Comparison of ENCODE assay signal across 8 cellular contexts in genomic region chr2:235270951-235271350, GRCh38.
DNase-seq lines count a peak whose midpoint lies in the region; ATAC-seq and TF ChIP-seq lines count a peak whose summit lies in the region.

No MANE protein-coding gene starts in this region.

- H3K36me3 Mint-ChIP-seq in activated T-cell treated with anti-CD3 and anti-CD28 coated beads, Interleukin-2, amount 50 U/mL, for 24 hours (ENCODE audit: low read depth): no peaks in the 10 kb centered on the region

- H3K79me2 ChIP-seq in Karpas-422 (ENCODE audit: low read length) (no peaks in the 10 kb centered on the region), SK-N-SH (ENCODE audit: insufficient read depth) (no peaks in the 10 kb centered on the region)

- H3K4me3 ChIP-seq in Karpas-422 (ENCODE audit: low read length) (no peak overlapping the region), left ventricle myocardium inferior (no peak overlapping the region), SK-N-SH (ENCODE audit: low read depth in 2 of 2, low read length in 1 of 2) (no peak overlapping the region)

- ATAC-seq in HG03439 (IDR thresholded peaks at IDR 0.05; ENCODE audit: unreplicated experiment): peak; percentile 71

- no peaks in the 10 kb centered on the region for H3K36me3 ChIP-seq in Karpas-422 (ENCODE audit: insufficient read depth, low read length)
- H3K36me3 ChIP-seq in left ventricle myocardium inferior: no peaks in the 10 kb centered on the region
- H3K36me3 ChIP-seq in SK-N-SH (replicated peaks in 1 of 2; ENCODE audit: control insufficient read depth in 1 of 2, insufficient read depth in 2 of 2, low read length in 1 of 2): no peaks in the 10 kb centered on the region

- WGBS in SK-N-SH (ENCODE audit: low lambda C conversion rate): 80% methylated on average over 4 of the region's 4 CpGs

- POLR2A ChIA-PET in SK-N-SH (lab: Yijun Ruan, JAX): no interaction called here

- H4K20me1 ChIP-seq in Karpas-422 (ENCODE audit: insufficient read depth, low read depth, low read length): no peaks in the 10 kb centered on the region
- H4K20me1 ChIP-seq in SK-N-SH (ENCODE audit: insufficient read depth): no peaks in the 10 kb centered on the region

- intact Hi-C loops in left ventricle myocardium inferior (cut with micrococcal nuclease): no loop called here

- no peak overlapping the region for H3K27ac ChIP-seq in Karpas-422 (ENCODE audit: low read length)
- no peak overlapping the region for H3K27ac ChIP-seq in left ventricle myocardium inferior (replicated peaks)
- H3K27ac ChIP-seq in SK-N-SH (ENCODE audit: low read depth in 2 of 2, low read length in 1 of 2): no peak overlapping the region

- CTCF ChIA-PET in SK-N-SH (lab: Yijun Ruan, JAX): no interaction called here

- no peaks in the 10 kb centered on the region for H3K4me1 ChIP-seq in Karpas-422 (ENCODE audit: low read length)
- no peaks in the 10 kb centered on the region for H3K4me1 ChIP-seq in left ventricle myocardium inferior
- H3K4me1 ChIP-seq in SK-N-SH (ENCODE audit: control insufficient read depth in 1 of 2, insufficient read depth in 2 of 2, low read depth in 1 of 2, low read length in 1 of 2): peaks cover 5 to 15% of the 10 kb centered on the region in 2 experiments; a peak in 2 of 4 replicates

- H3K4me2 ChIP-seq in Karpas-422 (ENCODE audit: low read depth, low read length, poor library complexity, severe bottlenecking): no peak overlapping the region
- H3K4me2 ChIP-seq in SK-N-SH: no peak overlapping the region

- TF ChIP-seq RAD21 in SK-N-SH (IDR thresholded peaks at IDR 0.05; ENCODE audit: low read length): no peak

- H3K9me2 ChIP-seq in Karpas-422 (replicated peaks; ENCODE audit: insufficient read depth, low read length) (no peaks in the 10 kb centered on the region), SK-N-SH (no peaks in the 10 kb centered on the region)

- H2AFZ ChIP-seq in Karpas-422 (ENCODE audit: low read length): no peak overlapping the region
- no peak overlapping the region for H2AFZ ChIP-seq in SK-N-SH (ENCODE audit: low read depth)

- peaks cover 90% of the 10 kb centered on the region for H3K27me3 Mint-ChIP-seq in activated T-cell treated with anti-CD3 and anti-CD28 coated beads, Interleukin-2, amount 50 U/mL, for 24 hours

- no peaks in the 10 kb centered on the region for H3K27me3 ChIP-seq in Karpas-422 (ENCODE audit: low read length)
- peaks cover 53% of the 10 kb centered on the region for H3K27me3 ChIP-seq in left ventricle myocardium inferior (ENCODE audit: low read depth)
- no peaks in the 10 kb centered on the region for H3K27me3 ChIP-seq in SK-N-SH (ENCODE audit: insufficient read depth)

- no peak for TF ChIP-seq EP300 in SK-N-SH (IDR thresholded peaks at IDR 0.05; ENCODE audit: borderline replicate concordance in 1 of 2, low read depth in 1 of 2, low read length in 1 of 2)

- no peaks in the 10 kb centered on the region for H3K9me3 Mint-ChIP-seq in activated T-cell treated with anti-CD3 and anti-CD28 coated beads, Interleukin-2, amount 50 U/mL, for 24 hours

- DNase-seq in stimulated activated naive CD4-positive, alpha-beta T cell treated with Interleukin-2 at 50 U/mL for 16 hours (lab: John Stamatoyannopoulos, UW): peak; percentile 8
- DNase-seq in stimulated activated naive CD4-positive, alpha-beta T cell (lab: John Stamatoyannopoulos, UW): no peak
- DNase-seq in activated T-cell treated with anti-CD3 and anti-CD28 coated beads, Interleukin-2, amount 50 U/mL, for 24 hours: peak; percentile 45
- peak; percentile 12 to 40 (median 22) for DNase-seq in stimulated activated CD4-positive, alpha-beta T cell treated with anti-CD3 and anti-CD28 coated beads, TNF-alpha, amount 100 ng/mL, for 48 hours (ENCODE audit: low read depth in 3 of 3)
- DNase-seq in Karpas-422: no peak
- DNase-seq in left ventricle myocardium inferior: no peak
- DNase-seq in SK-N-SH: no peak

- H3K4me1 Mint-ChIP-seq in activated T-cell treated with anti-CD3 and anti-CD28 coated beads, Interleukin-2, amount 50 U/mL, for 24 hours (ENCODE audit: low read depth): peaks cover 11% of the 10 kb centered on the region

- TF ChIP-seq CTCF in left ventricle myocardium inferior (IDR thresholded peaks at IDR 0.05; ENCODE audit: borderline replicate concordance) (no peak), SK-N-SH (IDR thresholded peaks at IDR 0.05) (no peak)

- H3K27ac Mint-ChIP-seq in activated T-cell treated with anti-CD3 and anti-CD28 coated beads, Interleukin-2, amount 50 U/mL, for 24 hours: no peak overlapping the region

- H3K9ac ChIP-seq in Karpas-422 (ENCODE audit: low read length): no peak overlapping the region
- no peak overlapping the region for H3K9ac ChIP-seq in SK-N-SH

- H3K9me3 ChIP-seq in Karpas-422 (ENCODE audit: low read length) (no peaks in the 10 kb centered on the region), left ventricle myocardium inferior (replicated peaks) (peaks cover 19% of the 10 kb centered on the region), SK-N-SH (no peaks in the 10 kb centered on the region)

- H3F3A ChIP-seq in SK-N-SH (replicated peaks; ENCODE audit: insufficient read depth): no peaks in the 10 kb centered on the region

- H3K4me3 Mint-ChIP-seq in activated T-cell treated with anti-CD3 and anti-CD28 coated beads, Interleukin-2, amount 50 U/mL, for 24 hours: no peak overlapping the region

TF ChIP-seq in SK-N-SH, 30 proteins besides CTCF, POLR2A, EP300 and RAD21:
- no peak for TF ChIP-seq RXRA (IDR thresholded peaks at IDR 0.05; ENCODE audit: borderline replicate concordance, low read depth)
- TF ChIP-seq FOXJ3 (CRISPR knock-in tag; IDR thresholded peaks at IDR 0.05): no peak
- no peak for TF ChIP-seq MAX (IDR thresholded peaks at IDR 0.05; ENCODE audit: low read depth)
- TF ChIP-seq GABPA (IDR thresholded peaks at IDR 0.05; ENCODE audit: low read depth): no peak
- TF ChIP-seq FOSL2 (IDR thresholded peaks at IDR 0.05; ENCODE audit: borderline replicate concordance, low read depth): no peak
- TF ChIP-seq TEAD4 (IDR thresholded peaks at IDR 0.05; ENCODE audit: borderline replicate concordance, insufficient read depth): no peak
- no peak for TF ChIP-seq PBX3 (IDR thresholded peaks at IDR 0.05)
- no peak for TF ChIP-seq IRF3 (IDR thresholded peaks at IDR 0.05; ENCODE audit: low read depth, low read length)
- no peak for TF ChIP-seq TAF1 (IDR thresholded peaks at IDR 0.05; ENCODE audit: borderline replicate concordance, low read depth, low read length)
TF ChIP-seq in SK-N-SH: peak in this region for 0.

Comparison
In these comparisons a context has a peak if more than half of its experiments do, and no peak if none do; other contexts are left out.
1. DNase-seq: peak in stimulated activated naive CD4-positive, alpha-beta T cell treated with Interleukin-2 at 50 U/mL for 16 hours (single experiment), activated T-cell treated with anti-CD3 and anti-CD28 coated beads, Interleukin-2, amount 50 U/mL, for 24 hours (single experiment) and stimulated activated CD4-positive, alpha-beta T cell treated with anti-CD3 and anti-CD28 coated beads, TNF-alpha, amount 100 ng/mL, for 48 hours (3 of 3); none in stimulated activated naive CD4-positive, alpha-beta T cell (0 of 6), Karpas-422 (single experiment), left ventricle myocardium inferior (single experiment) and SK-N-SH (single experiment).